In the genomic region with DNA sequence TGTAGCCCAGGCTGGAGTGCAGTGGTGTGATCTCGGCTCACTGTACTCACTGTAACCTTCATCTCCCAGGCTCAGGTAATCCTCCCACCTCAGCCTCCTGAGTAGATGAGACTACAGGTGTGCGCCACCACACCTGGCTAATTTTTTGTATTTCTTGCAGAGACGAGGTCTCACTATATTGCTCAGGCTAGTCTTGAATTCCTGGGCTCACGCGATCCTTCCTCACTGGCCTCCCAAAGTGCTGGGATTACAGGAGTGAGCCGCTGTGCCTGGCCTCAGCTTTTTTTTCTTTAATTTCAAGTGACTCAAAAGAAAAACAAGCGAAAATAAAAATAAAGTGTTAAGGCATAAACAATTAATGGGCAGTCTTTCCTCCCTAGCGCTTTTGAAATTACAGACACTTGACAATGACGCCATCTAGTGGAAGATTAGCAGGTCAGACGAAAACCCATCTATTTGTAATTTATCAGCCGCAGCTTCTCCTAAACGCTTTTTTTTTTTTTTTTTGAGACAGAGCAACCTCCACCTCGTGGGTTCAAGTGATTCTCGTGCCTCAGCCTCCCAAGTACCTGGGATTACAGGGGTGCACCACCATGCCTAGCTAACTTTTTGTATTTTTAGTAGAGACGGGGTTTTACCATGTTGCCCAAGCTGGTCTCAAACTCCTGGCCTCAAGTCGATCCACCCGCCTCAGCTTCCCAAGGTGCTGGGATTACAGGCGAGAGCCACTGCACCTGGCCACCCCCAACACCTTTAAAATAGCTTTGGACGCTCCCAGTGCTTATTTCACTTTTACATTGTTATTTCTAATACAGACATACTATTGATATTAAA, we compare ENCODE assay signal across 8 cellular contexts. TPM values are rescaled to one million over a fixed set of nuclear protein-coding genes. Genes with fewer than 3 reads are reported as not detected.
DNase-seq lines count a peak whose midpoint lies in the region; ATAC-seq and TF ChIP-seq lines count a peak whose summit lies in the region.

No MANE protein-coding gene starts in this region.

- peak; percentile 31 for DNase-seq in AG09309 (ENCODE audit: low read depth)
- peak; percentile 58 for DNase-seq in NCI-H2196 (lab: John Stamatoyannopoulos, UW; ENCODE audit: unreplicated experiment)
- no peak for DNase-seq in activated CD8-positive, alpha-beta T cell treated with anti-CD3 and anti-CD28 coated beads for 36 hours
- peak; percentile 66 to 83 for DNase-seq in cardiac muscle cell (ENCODE audit: low read depth in 1 of 2, low spot score in 1 of 2)
- no peak for DNase-seq in retinal pigment epithelial cell (ENCODE audit: low read depth)
- no peak for DNase-seq in T-helper 2 cell treated with Interferon-gamma antibody and Interleukin-4, amounts not matched to agents 5 μg/mL and 100 μg/mL, for 36 hours (ENCODE audit: low spot score)
- DNase-seq in activated naive CD4-positive, alpha-beta T cell treated with anti-CD3 and anti-CD28 coated beads, Interleukin-2, amount 50 U/mL, for 16 hours: no peak

- peak; percentile 64 for TF ChIP-seq CTCF in AG09309 (IDR thresholded peaks at IDR 0.05; ENCODE audit: control insufficient read depth, insufficient read depth, low read depth, low read length, missing control alignments)
- 0 out of 2 replicates have a peak, but pooled peaks have one; percentile 39 for TF ChIP-seq CTCF in GM12875 (IDR thresholded peaks at IDR 0.05; ENCODE audit: borderline replicate concordance, insufficient read depth, low read depth, low read length)
- TF ChIP-seq CTCF in activated CD8-positive, alpha-beta T cell treated with anti-CD3 and anti-CD28 coated beads for 36 hours (IDR thresholded peaks at IDR 0.05): peak; percentile 84
- peak; percentile 62 for TF ChIP-seq CTCF in cardiac muscle cell (IDR thresholded peaks at IDR 0.05; ENCODE audit: low read depth, low read length)
- TF ChIP-seq CTCF in retinal pigment epithelial cell (conservative IDR thresholded peaks at IDR 0.05; ENCODE audit: low read depth, low read length): peak; percentile 72

- H3K27ac ChIP-seq in cardiac muscle cell: no peak overlapping the region

- H3K9me3 ChIP-seq in cardiac muscle cell (ENCODE audit: low read depth): no peaks in the 10 kb centered on the region

- POLR2A ChIA-PET in activated CD8-positive, alpha-beta T cell treated with anti-CD3 and anti-CD28 coated beads for 36 hours (lab: Charles Lee): interaction anchor here (0.9 to 2.1 kb wide), 3 partner anchors 78 to 89 kb away, joined by 3 to 11 read pairs (median 3); a partner anchor contains a TSS

- H3K27ac Mint-ChIP-seq in activated CD8-positive, alpha-beta T cell treated with anti-CD3 and anti-CD28 coated beads for 36 hours: no peak overlapping the region
- H3K27ac Mint-ChIP-seq in T-helper 2 cell treated with Interferon-gamma antibody and Interleukin-4, amounts not matched to agents 5 μg/mL and 100 μg/mL, for 36 hours: no peak overlapping the region

- peak; percentile 63 for ATAC-seq in activated CD8-positive, alpha-beta T cell treated with anti-CD3 and anti-CD28 coated beads for 36 hours

- no peaks in the 10 kb centered on the region for H3K27me3 Mint-ChIP-seq in activated CD8-positive, alpha-beta T cell treated with anti-CD3 and anti-CD28 coated beads for 36 hours
- H3K27me3 Mint-ChIP-seq in T-helper 2 cell treated with Interferon-gamma antibody and Interleukin-4, amounts not matched to agents 5 μg/mL and 100 μg/mL, for 36 hours (ENCODE audit: low read depth): no peaks in the 10 kb centered on the region

- H3K4me3 ChIP-seq in AG09309 (ENCODE audit: control insufficient read depth, low read depth, low read length) (no peak overlapping the region), GM12875 (ENCODE audit: low read depth, low read length) (no peak overlapping the region), cardiac muscle cell (no peak overlapping the region), retinal pigment epithelial cell (ENCODE audit: low read length) (no peak overlapping the region)

- no peaks in the 10 kb centered on the region for H3K36me3 ChIP-seq in cardiac muscle cell

- H3K27me3 ChIP-seq in cardiac muscle cell: no peaks in the 10 kb centered on the region

- H3K4me1 Mint-ChIP-seq in activated CD8-positive, alpha-beta T cell treated with anti-CD3 and anti-CD28 coated beads for 36 hours (ENCODE audit: low read depth): no peaks in the 10 kb centered on the region
- peaks cover 2% of the 10 kb centered on the region for H3K4me1 Mint-ChIP-seq in T-helper 2 cell treated with Interferon-gamma antibody and Interleukin-4, amounts not matched to agents 5 μg/mL and 100 μg/mL, for 36 hours (ENCODE audit: low read depth)

- no peaks in the 10 kb centered on the region for H3K4me1 ChIP-seq in cardiac muscle cell (ENCODE audit: low read depth)

- H3K9me3 Mint-ChIP-seq in activated CD8-positive, alpha-beta T cell treated with anti-CD3 and anti-CD28 coated beads for 36 hours: no peaks in the 10 kb centered on the region
- no peaks in the 10 kb centered on the region for H3K9me3 Mint-ChIP-seq in T-helper 2 cell treated with Interferon-gamma antibody and Interleukin-4, amounts not matched to agents 5 μg/mL and 100 μg/mL, for 36 hours

- intact Hi-C loops in activated CD8-positive, alpha-beta T cell treated with anti-CD3 and anti-CD28 coated beads for 36 hours (cut with micrococcal nuclease): loop anchor here (1.0 kb wide), 2 partner anchors 97 to 111 kb away; no protein-coding TSS in a partner anchor

- H3K36me3 Mint-ChIP-seq in activated CD8-positive, alpha-beta T cell treated with anti-CD3 and anti-CD28 coated beads for 36 hours (ENCODE audit: low read depth): no peaks in the 10 kb centered on the region
- no peaks in the 10 kb centered on the region for H3K36me3 Mint-ChIP-seq in T-helper 2 cell treated with Interferon-gamma antibody and Interleukin-4, amounts not matched to agents 5 μg/mL and 100 μg/mL, for 36 hours (ENCODE audit: low read depth)

- CTCF ChIA-PET in activated CD8-positive, alpha-beta T cell treated with anti-CD3 and anti-CD28 coated beads for 36 hours (lab: Charles Lee): interaction anchor here (0.6 to 11.6 kb wide), 66 partner anchors 11 to 320 kb away, joined by 3 to 251 read pairs (median 6); a partner anchor contains a TSS

- no peak overlapping the region for H3K4me3 Mint-ChIP-seq in activated CD8-positive, alpha-beta T cell treated with anti-CD3 and anti-CD28 coated beads for 36 hours
- no peak overlapping the region for H3K4me3 Mint-ChIP-seq in T-helper 2 cell treated with Interferon-gamma antibody and Interleukin-4, amounts not matched to agents 5 μg/mL and 100 μg/mL, for 36 hours

RNA-seq across cellular contexts. Expression of a gene that starts 28.1 kb away (rescaled TPM):
- 10 to 100 TPM; 58.2 to 64.4 TPM for total RNA-seq in activated CD8-positive, alpha-beta T cell treated with anti-CD3 and anti-CD28 coated beads for 36 hours
- 0.56 and 4.0 TPM in 2 replicates for total RNA-seq in cardiac muscle cell
- 0.29 TPM in 1 of 2 replicates, not detected in the other for polyA plus RNA-seq in cardiac muscle cell

RNA-seq across cellular contexts. Expression of a gene that starts 30.2 kb away (rescaled TPM):
- 1 to 10 TPM; 1.3 to 2.3 TPM for total RNA-seq in activated CD8-positive, alpha-beta T cell treated with anti-CD3 and anti-CD28 coated beads for 36 hours
- total RNA-seq in cardiac muscle cell: not detected in 2 replicates
- polyA plus RNA-seq in cardiac muscle cell: not detected in 2 replicates

Comparison
In these comparisons a context has a peak if more than half of its experiments do, and no peak if none do; other contexts are left out.
1. DNase-seq: peak in AG09309 (single experiment), NCI-H2196 (single experiment) and cardiac muscle cell (2 of 2); none in activated CD8-positive, alpha-beta T cell treated with anti-CD3 and anti-CD28 coated beads for 36 hours (single experiment), retinal pigment epithelial cell (single experiment), T-helper 2 cell treated with Interferon-gamma antibody and Interleukin-4, amounts not matched to agents 5 μg/mL and 100 μg/mL, for 36 hours (single experiment) and activated naive CD4-positive, alpha-beta T cell treated with anti-CD3 and anti-CD28 coated beads, Interleukin-2, amount 50 U/mL, for 16 hours (single experiment).
2. RNA of a gene that starts 28.1 kb away (total RNA-seq): 58.2 to 64.4 TPM in activated CD8-positive, alpha-beta T cell treated with anti-CD3 and anti-CD28 coated beads for 36 hours; 0.56 to 4.0 TPM in cardiac muscle cell; every median in the first group is over 10 times any median in the second.
3. Peak in every context shown above with its lines, with median percentiles within 50 percentile points of each other: CTCF ChIP-seq.